In genomic region chr6:14641401-14641800, GRCh38 we compare ENCODE assay signal across 24 cellular contexts.
A peak's percentile ranks its signal among the peaks of the same experiment; 100 is the strongest.
DNase-seq lines count a peak whose midpoint lies in the region; ATAC-seq and TF ChIP-seq lines count a peak whose summit lies in the region.
"Had no signal": no experiment of that assay in that cellular context is flagged by ENCODE, and none has a peak within 500 bp of the region (broad histone marks: within the 10 kb centered on the region; RNA-seq: fewer than 3 reads in every experiment).

No MANE protein-coding gene starts in this region.

- no peaks in the 10 kb centered on the region for H3K36me3 ChIP-seq in GM23338 (ENCODE audit: insufficient read depth)
- H3K36me3 ChIP-seq in left ventricle myocardium inferior: no peaks in the 10 kb centered on the region
- no peaks in the 10 kb centered on the region for H3K36me3 ChIP-seq in psoas muscle (ENCODE audit: insufficient read depth in 1 of 2, low read depth in 1 of 2)
- no peaks in the 10 kb centered on the region for H3K36me3 ChIP-seq in upper lobe of left lung
- H3K36me3 ChIP-seq: left lung, MG63 had no signal

- H4K20me1 ChIP-seq in GM23338 (replicated peaks; ENCODE audit: insufficient read depth): no peaks in the 10 kb centered on the region

- no peak for TF ChIP-seq CTCF in GM23338 (conservative IDR thresholded peaks at IDR 0.05; ENCODE audit: low read depth in 2 of 2)
- TF ChIP-seq CTCF in left ventricle myocardium inferior (IDR thresholded peaks at IDR 0.05; ENCODE audit: borderline replicate concordance): no peak
- no peak for TF ChIP-seq CTCF in psoas muscle (IDR thresholded peaks at IDR 0.05)
- TF ChIP-seq CTCF in upper lobe of left lung (IDR thresholded peaks at IDR 0.05): no peak

- no peak overlapping the region for H3K27ac Mint-ChIP-seq in GM23338
- peak overlapping the region; percentile 70 for H3K27ac Mint-ChIP-seq in T-helper 17 cell
- H3K27ac Mint-ChIP-seq: T-helper 1 cell treated with Interleukin-12 subunit alpha and Interleukin-12 subunit beta and Interleukin-4 antibody, amounts not matched to agents 30 μg/mL and 1 μg/mL, for 36 hours had no signal

- H3K4me2 ChIP-seq in GM23338: peak overlapping the region; percentile 67

- ATAC-seq in GM23338: no peak
- ATAC-seq in T-helper 17 cell: no peak
- ATAC-seq in psoas muscle: peak in 2 of 4 donors; percentile 19 to 36
- ATAC-seq in HG02981 (IDR thresholded peaks at IDR 0.05; ENCODE audit: unreplicated experiment): no peak
- no peak for ATAC-seq in GM18502 (IDR thresholded peaks at IDR 0.05; ENCODE audit: poor library complexity, unreplicated experiment)
- no peak for ATAC-seq in upper lobe of left lung (ENCODE audit: low FRiP score in 2 of 2)
- ATAC-seq: body of pancreas; left lung; naive thymus-derived CD8-positive, alpha-beta T cell had no signal

- H2AFZ ChIP-seq in GM23338: no peak overlapping the region

- H3K27me3 Mint-ChIP-seq in GM23338 (ENCODE audit: insufficient read depth, low read depth, poor library complexity) (peaks cover 17% of the 10 kb centered on the region), T-helper 17 cell (no peaks in the 10 kb centered on the region)

- intact Hi-C loops in left ventricle myocardium inferior (cut with micrococcal nuclease) (no loop called here), psoas muscle (cut with DNase I) (no loop called here)

- H3K4me1 ChIP-seq in GM23338 (ENCODE audit: insufficient read depth): peaks cover 48% of the 10 kb centered on the region
- H3K4me1 ChIP-seq in left ventricle myocardium inferior: peaks cover 43% of the 10 kb centered on the region
- peaks cover 38% of the 10 kb centered on the region for H3K4me1 ChIP-seq in psoas muscle
- peaks cover 7 to 15% (median 11%) of the 10 kb centered on the region in 4 donors for H3K4me1 ChIP-seq in upper lobe of left lung

- H3K27ac ChIP-seq in GM23338 (ENCODE audit: low read depth): peak overlapping the region; percentile 91
- peak overlapping the region; percentile 14 for H3K27ac ChIP-seq in left ventricle myocardium inferior (replicated peaks)
- H3K27ac ChIP-seq in psoas muscle: peak overlapping the region; percentile 91
- no peak overlapping the region for H3K27ac ChIP-seq in upper lobe of left lung
- H3K27ac ChIP-seq: body of pancreas, left lung, SK-N-MC had no signal

- H3K9me2 ChIP-seq in GM23338 (ENCODE audit: insufficient read depth): no peaks in the 10 kb centered on the region

- H3K9me3 ChIP-seq in T-helper 17 cell (ENCODE audit: control insufficient read depth, low read length, poor library complexity, severe bottlenecking): no peaks in the 10 kb centered on the region
- no peaks in the 10 kb centered on the region for H3K9me3 ChIP-seq in left ventricle myocardium inferior (replicated peaks)
- H3K9me3 ChIP-seq in psoas muscle: no peaks in the 10 kb centered on the region
- H3K9me3 ChIP-seq in upper lobe of left lung: no peaks in the 10 kb centered on the region
- H3K9me3 ChIP-seq: body of pancreas, left lung, MG63 had no signal

- no peaks in the 10 kb centered on the region for H3K9me3 Mint-ChIP-seq in GM23338
- H3K9me3 Mint-ChIP-seq: naive thymus-derived CD8-positive, alpha-beta T cell; T-helper 1 cell treated with Interleukin-12 subunit alpha and Interleukin-12 subunit beta and Interleukin-4 antibody, amounts not matched to agents 30 μg/mL and 1 μg/mL, for 36 hours had no signal

- H3K4me1 Mint-ChIP-seq in GM23338 (peaks cover 51% of the 10 kb centered on the region), T-helper 17 cell (peaks cover 17% of the 10 kb centered on the region)

- H3K36me3 Mint-ChIP-seq in GM23338 (ENCODE audit: low read depth): no peaks in the 10 kb centered on the region
- no peaks in the 10 kb centered on the region for H3K36me3 Mint-ChIP-seq in T-helper 17 cell (ENCODE audit: low read depth)
- H3K36me3 Mint-ChIP-seq: CD4-positive, alpha-beta memory T cell; naive thymus-derived CD8-positive, alpha-beta T cell had no signal

- DNase-seq in GM23338 (ENCODE audit: low spot score): no peak
- DNase-seq in T-helper 17 cell: no peak
- DNase-seq in left ventricle myocardium inferior: peak; percentile 28
- DNase-seq in psoas muscle: no peak
- no peak for DNase-seq in OCI-M2 (lab: John Stamatoyannopoulos, UW; ENCODE audit: unreplicated experiment)
- DNase-seq in upper lobe of left lung: no peak
- DNase-seq: activated gamma-delta T cell treated with Interleukin-2 at 50 U/mL for 16 hours; activated T-cell treated with anti-CD3 and anti-CD28 coated beads, Interleukin-2, amount 50 U/mL, for 1 hour; body of pancreas; CD4-positive, alpha-beta memory T cell; EL; KG1; left lung; MG63; midbrain; naive thymus-derived CD8-positive, alpha-beta T cell; NCI-H2081; NCI-H774; RPMI8226; stimulated activated CD4-positive, alpha-beta T cell treated with anti-CD3 and anti-CD28 coated beads, Interleukin-2, amount 100 ng/mL, for 48 hours had no signal

- 45 to 57% (median 45%) methylated on average over 8 of the region's 8 CpGs for WGBS in psoas muscle, 3 donors
- WGBS in upper lobe of left lung, 2 donors: 80 to 87% methylated on average over 8 of the region's 8 CpGs

- H3K4me3 Mint-ChIP-seq in GM23338 (no peak overlapping the region), T-helper 17 cell (no peak overlapping the region)
- H3K4me3 Mint-ChIP-seq: naive thymus-derived CD8-positive, alpha-beta T cell; T-helper 1 cell treated with Interleukin-12 subunit alpha and Interleukin-12 subunit beta and Interleukin-4 antibody, amounts not matched to agents 30 μg/mL and 1 μg/mL, for 36 hours had no signal

- H3K27me3 ChIP-seq in GM23338 (ENCODE audit: insufficient read depth) (no peaks in the 10 kb centered on the region), left ventricle myocardium inferior (ENCODE audit: low read depth) (no peaks in the 10 kb centered on the region), psoas muscle (ENCODE audit: insufficient read depth in 3 of 3, low read length in 2 of 3) (no peaks in the 10 kb centered on the region), upper lobe of left lung (no peaks in the 10 kb centered on the region)
- H3K27me3 ChIP-seq: body of pancreas, left lung, MG63 had no signal

- H3K4me3 ChIP-seq in GM23338 (no peak overlapping the region), left ventricle myocardium inferior (no peak overlapping the region), psoas muscle (no peak overlapping the region), upper lobe of left lung (no peak overlapping the region)
- H3K4me3 ChIP-seq: body of pancreas, left lung, MG63, SK-N-MC had no signal

- TF ChIP-seq POLR2A in upper lobe of left lung (IDR thresholded peaks at IDR 0.05): no peak

- peaks cover 10% of the 10 kb centered on the region; the same call in 1 of the 2 replicates for H3F3A ChIP-seq in GM23338 (replicated peaks; ENCODE audit: low read depth)

- TF ChIP-seq EP300 in upper lobe of left lung (IDR thresholded peaks at IDR 0.05): no peak

- no peaks in the 10 kb centered on the region for H3K79me2 ChIP-seq in GM23338 (replicated peaks; ENCODE audit: insufficient read depth)

TF ChIP-seq in GM23338, 12 proteins besides CTCF, POLR2A, EP300 and RAD21 (continues in another document):
- TF ChIP-seq REST (IDR thresholded peaks at IDR 0.05; ENCODE audit: unreplicated experiment) (no peak), CREB1 (CRISPR knock-in tag; IDR thresholded peaks at IDR 0.05; ENCODE audit: low read depth) (no peak)

Comparison
In these comparisons a context has a peak if more than half of its experiments do, and no peak if none do; other contexts are left out.
1. H3K27ac ChIP-seq: peak in GM23338 (single experiment), left ventricle myocardium inferior (single experiment) and psoas muscle (single experiment); none in upper lobe of left lung (0 of 4).